ENCODE assay signal across 8 cellular contexts in genomic region chr13:28679628-28680027, GRCh38. TPM values are rescaled to one million over a fixed set of nuclear protein-coding genes. Genes with fewer than 3 reads are reported as not detected.
DNase-seq lines count a peak whose midpoint lies in the region; ATAC-seq, FAIRE-seq and TF ChIP-seq lines count a peak whose summit lies in the region.

No MANE protein-coding gene starts in this region.

- no peaks in the 10 kb centered on the region for H3K9me3 ChIP-seq in RWPE2 (ENCODE audit: severe bottlenecking)

- 0 out of 3 replicates have a peak, but pooled peaks have one; percentile 35 for ATAC-seq in RWPE2 (ENCODE audit: low read depth)
- ATAC-seq in foreskin keratinocyte, result peak; percentile 55

- peak; percentile 17 for TF ChIP-seq CTCF in GM10266 (IDR thresholded peaks at IDR 0.05; ENCODE audit: control insufficient read depth, insufficient read depth, low read depth, missing control alignments)
- TF ChIP-seq CTCF in RWPE2 (IDR thresholded peaks at IDR 0.05; ENCODE audit: poor library complexity, severe bottlenecking), result peak; percentile 44
- peak; percentile 66 for TF ChIP-seq CTCF in foreskin keratinocyte (conservative IDR thresholded peaks at IDR 0.05)

- peaks cover 44% of the 10 kb centered on the region for H3K36me3 ChIP-seq in RWPE2 (ENCODE audit: low read depth)

- H3K27me3 ChIP-seq in RWPE2 (ENCODE audit: insufficient read depth, poor library complexity, severe bottlenecking), result no peaks in the 10 kb centered on the region
- no peaks in the 10 kb centered on the region for H3K27me3 ChIP-seq in foreskin keratinocyte

- H3K4me1 ChIP-seq in RWPE2 (ENCODE audit: insufficient read depth, poor library complexity, severe bottlenecking), result no peaks in the 10 kb centered on the region
- H3K4me1 ChIP-seq in foreskin keratinocyte, result no peaks in the 10 kb centered on the region

- DNase-seq in GM10266 (ENCODE audit: extremely low spot score) (no peak), RWPE2 (ENCODE audit: low spot score) (no peak), foreskin keratinocyte (no peak), NCI-H2171 (lab: John Stamatoyannopoulos, UW) (no peak), amniotic stem cell (lab: John Stamatoyannopoulos, UW) (no peak), midbrain (lab: John Stamatoyannopoulos, UW) (no peak)
- DNase-seq in effector CD4-positive, alpha-beta T cell, result no peak

- no peak overlapping the region for H3K4me3 ChIP-seq in RWPE2 (ENCODE audit: severe bottlenecking)

- H3K27ac ChIP-seq in RWPE2 (ENCODE audit: poor library complexity, severe bottlenecking) (no peak overlapping the region), foreskin keratinocyte (no peak overlapping the region)

- peak; percentile 93 for FAIRE-seq in A204.1 (lab: Jason Lieb, UNC)

RNA-seq across cellular contexts. Expression of gene POMP, which starts 20.7 kb away (rescaled TPM):
- 102 and 108 TPM in 2 replicates for total RNA-seq in foreskin keratinocyte
- polyA plus RNA-seq in foreskin keratinocyte, result 148 TPM in 2 replicates

RNA-seq across cellular contexts. Expression of gene SLC46A3, which starts 39.1 kb away (rescaled TPM):
- 10.1 and 12.6 TPM in 2 replicates for total RNA-seq in foreskin keratinocyte
- 7.7 and 8.2 TPM in 2 replicates for polyA plus RNA-seq in foreskin keratinocyte
